In genomic region chr2:196239622-196240587, GRCh38 we compare ENCODE assay signal across 8 cellular contexts.
DNase-seq lines count a peak whose midpoint lies in the region; ATAC-seq and TF ChIP-seq lines count a peak whose summit lies in the region.

No MANE protein-coding gene starts in this region.

- ATAC-seq in GM18499 (IDR thresholded peaks at IDR 0.05; ENCODE audit: insufficient read depth, unreplicated experiment) (peak; percentile 51), HG02763 (IDR thresholded peaks at IDR 0.05; ENCODE audit: unreplicated experiment) (peak; percentile 82), sciatic nerve (peak; percentile 80)

- peak; percentile 96 for DNase-seq in NOMO-1 treated with DMSO at 0.1 percent for 48 hours (lab: John Stamatoyannopoulos, UW; ENCODE audit: unreplicated experiment)
- peak; percentile 73 for DNase-seq in activated CD8-positive, alpha-beta memory T cell treated with anti-CD3 and anti-CD28 coated beads, Interleukin-2, amount 50 U/mL, for 4 hours
- peak; percentile 88 for DNase-seq in fibroblast of pulmonary artery (ENCODE audit: low read depth)
- DNase-seq in sciatic nerve (ENCODE audit: low spot score) = peak; percentile 66
- no peak for DNase-seq in inferior parietal cortex (ENCODE audit: extremely low spot score)
- no peak for DNase-seq in AG08396 (ENCODE audit: low spot score)

- no peak overlapping the region for H3K4me3 ChIP-seq in fibroblast of pulmonary artery (replicated peaks; ENCODE audit: low read depth, low read length)

- intact Hi-C loops in sciatic nerve (cut with DNase I) = no loop called here

- peak; percentile 29 for TF ChIP-seq CTCF in fibroblast of pulmonary artery (IDR thresholded peaks at IDR 0.05; ENCODE audit: low read length, missing control alignments)

Comparison
In these comparisons a context has a peak if more than half of its experiments do, and no peak if none do; other contexts are left out.
1. DNase-seq: peak in NOMO-1 treated with DMSO at 0.1 percent for 48 hours (single experiment), activated CD8-positive, alpha-beta memory T cell treated with anti-CD3 and anti-CD28 coated beads, Interleukin-2, amount 50 U/mL, for 4 hours (single experiment), fibroblast of pulmonary artery (single experiment) and sciatic nerve (single experiment); none in inferior parietal cortex (single experiment) and AG08396 (single experiment).
2. Peak in every context shown above with its lines, with median percentiles within 50 percentile points of each other: ATAC-seq.